ENCODE assay signal across 11 cellular contexts in genomic region chr17:40612510-40613244, GRCh38. TPM values are rescaled to one million over a fixed set of nuclear protein-coding genes. Genes with fewer than 3 reads are reported as not detected.
A peak's percentile ranks its signal among the peaks of the same experiment; 100 is the strongest.
DNase-seq lines count a peak whose midpoint lies in the region; ATAC-seq and TF ChIP-seq lines count a peak whose summit lies in the region.
"Had no signal": no experiment of that assay in that cellular context is flagged by ENCODE, and none has a peak within 500 bp of the region (broad histone marks: within the 10 kb centered on the region; RNA-seq: fewer than 3 reads in every experiment).

No MANE protein-coding gene starts in this region.

- intact Hi-C loops in esophagus muscularis mucosa (cut with DNase I): no loop called here

- no peak for ATAC-seq in stimulated activated naive B cell treated with anti-CD40 and anti-IgM and Interleukin-4, amounts not matched to agents 10 μg/mL and 1 μg/mL and 100 μg/mL, for 72 hours (replicated peaks)
- ATAC-seq in foreskin keratinocyte: no peak
- ATAC-seq in GM18868 (IDR thresholded peaks at IDR 0.05; ENCODE audit: unreplicated experiment): no peak

- TF ChIP-seq EP300 in esophagus muscularis mucosa (IDR thresholded peaks at IDR 0.05): no peak

- no peaks in the 10 kb centered on the region for H3K27me3 Mint-ChIP-seq in stimulated activated naive B cell treated with anti-CD40 and anti-IgM and Interleukin-4, amounts not matched to agents 10 μg/mL and 1 μg/mL and 100 μg/mL, for 72 hours

- H3K27me3 ChIP-seq in esophagus muscularis mucosa (peaks cover 0 to 53% (median 0%) of the 10 kb centered on the region in 4 donors), foreskin keratinocyte (peaks cover 93% of the 10 kb centered on the region)

- no peaks in the 10 kb centered on the region for H3K36me3 ChIP-seq in esophagus muscularis mucosa
- H3K36me3 ChIP-seq: neutrophil had no signal

- H3K27ac ChIP-seq in esophagus muscularis mucosa (replicated peaks in 1 of 4) (no peak overlapping the region), foreskin keratinocyte (no peak overlapping the region)
- H3K27ac ChIP-seq: 22Rv1, neutrophil had no signal

- DNase-seq in NCI-H2029 (lab: John Stamatoyannopoulos, UW): peak; percentile 31
- DNase-seq in NCI-H2029 treated with DMSO at 0.1 percent for 48 hours (lab: John Stamatoyannopoulos, UW): no peak
- peak; percentile 59 to 65 for DNase-seq in activated T-helper 1 cell treated with anti-CD3 and anti-CD28 coated beads, Interleukin-2, amount 50 U/mL, for 16 hours (ENCODE audit: low read depth in 1 of 2, low spot score in 1 of 2)
- DNase-seq in esophagus muscularis mucosa (ENCODE audit: extremely low spot score): peak; percentile 78
- DNase-seq in stimulated activated naive B cell treated with anti-CD40 and anti-IgM and Interleukin-4, amounts not matched to agents 10 μg/mL and 1 μg/mL and 100 μg/mL, for 72 hours: no peak
- no peak for DNase-seq in foreskin keratinocyte
- DNase-seq in NCI-H2196 (lab: John Stamatoyannopoulos, UW; ENCODE audit: unreplicated experiment): no peak
- DNase-seq: NCI-H526 had no signal

- peaks cover 70 to 94% of the 10 kb centered on the region in 2 donors for H3K4me1 Mint-ChIP-seq in stimulated activated naive B cell treated with anti-CD40 and anti-IgM and Interleukin-4, amounts not matched to agents 10 μg/mL and 1 μg/mL and 100 μg/mL, for 72 hours

- 77% methylated on average over 11 of the region's 11 CpGs for WGBS in esophagus muscularis mucosa

- no peaks in the 10 kb centered on the region for H3K9me3 Mint-ChIP-seq in stimulated activated naive B cell treated with anti-CD40 and anti-IgM and Interleukin-4, amounts not matched to agents 10 μg/mL and 1 μg/mL and 100 μg/mL, for 72 hours

- peak overlapping the region in 1 of 2 donors; percentile 29 for H3K4me3 Mint-ChIP-seq in stimulated activated naive B cell treated with anti-CD40 and anti-IgM and Interleukin-4, amounts not matched to agents 10 μg/mL and 1 μg/mL and 100 μg/mL, for 72 hours

- no peaks in the 10 kb centered on the region for H3K36me3 Mint-ChIP-seq in stimulated activated naive B cell treated with anti-CD40 and anti-IgM and Interleukin-4, amounts not matched to agents 10 μg/mL and 1 μg/mL and 100 μg/mL, for 72 hours

- no peak for TF ChIP-seq CTCF in esophagus muscularis mucosa (IDR thresholded peaks at IDR 0.05)
- TF ChIP-seq CTCF in foreskin keratinocyte (conservative IDR thresholded peaks at IDR 0.05): no peak

- no peaks in the 10 kb centered on the region for H3K9me3 ChIP-seq in esophagus muscularis mucosa
- H3K9me3 ChIP-seq: neutrophil had no signal

- TF ChIP-seq POLR2A in esophagus muscularis mucosa (IDR thresholded peaks at IDR 0.05; ENCODE audit: low read depth): no peak

- H3K4me1 ChIP-seq in esophagus muscularis mucosa (peaks cover 0 to 11% (median 9%) of the 10 kb centered on the region in 4 donors), foreskin keratinocyte (no peaks in the 10 kb centered on the region)

- peak overlapping the region; percentile 92 for H3K27ac Mint-ChIP-seq in stimulated activated naive B cell treated with anti-CD40 and anti-IgM and Interleukin-4, amounts not matched to agents 10 μg/mL and 1 μg/mL and 100 μg/mL, for 72 hours

- H3K4me3 ChIP-seq in esophagus muscularis mucosa: no peak overlapping the region

RNA-seq across cellular contexts. Expression of gene SMARCE1, which starts 34.9 kb away (rescaled TPM):
- 100 to 1,000 TPM in 2 of 4 donors, 10 to 100 TPM in 2; 86.8 to 112 (median 102) TPM for total RNA-seq in esophagus muscularis mucosa
- total RNA-seq in foreskin keratinocyte: 98.9 and 108 TPM in 2 replicates
- polyA plus RNA-seq in foreskin keratinocyte: 71.8 and 80.8 TPM in 2 replicates

RNA-seq across cellular contexts. Expression of gene CCR7, which starts 47.4 kb away (rescaled TPM):
- total RNA-seq in esophagus muscularis mucosa (under 1 TPM in 1 of 4 donors, not detected in 3; 0.33 TPM), foreskin keratinocyte (not detected in 2 replicates)
- not detected in 2 replicates for polyA plus RNA-seq in foreskin keratinocyte

RNA-seq across cellular contexts. Expression of gene KRT222, which starts 52.3 kb away (rescaled TPM):
- total RNA-seq in esophagus muscularis mucosa (1 to 10 TPM in 3 of 4 donors, under 1 TPM in 1; 0.97 to 3.0 (median 2.7) TPM), foreskin keratinocyte (1.6 and 1.8 TPM in 2 replicates)
- 1.1 and 1.5 TPM in 2 replicates for polyA plus RNA-seq in foreskin keratinocyte

Comparison
In these comparisons a context has a peak if more than half of its experiments do, and no peak if none do; other contexts are left out.
1. DNase-seq: peak in NCI-H2029 (single experiment), activated T-helper 1 cell treated with anti-CD3 and anti-CD28 coated beads, Interleukin-2, amount 50 U/mL, for 16 hours (2 of 2) and esophagus muscularis mucosa (single experiment); none in NCI-H2029 treated with DMSO at 0.1 percent for 48 hours (single experiment), stimulated activated naive B cell treated with anti-CD40 and anti-IgM and Interleukin-4, amounts not matched to agents 10 μg/mL and 1 μg/mL and 100 μg/mL, for 72 hours (single experiment), foreskin keratinocyte (0 of 2) and NCI-H2196 (single experiment).